Comparison of ENCODE assay signal across 9 cellular contexts in the genomic region with DNA sequence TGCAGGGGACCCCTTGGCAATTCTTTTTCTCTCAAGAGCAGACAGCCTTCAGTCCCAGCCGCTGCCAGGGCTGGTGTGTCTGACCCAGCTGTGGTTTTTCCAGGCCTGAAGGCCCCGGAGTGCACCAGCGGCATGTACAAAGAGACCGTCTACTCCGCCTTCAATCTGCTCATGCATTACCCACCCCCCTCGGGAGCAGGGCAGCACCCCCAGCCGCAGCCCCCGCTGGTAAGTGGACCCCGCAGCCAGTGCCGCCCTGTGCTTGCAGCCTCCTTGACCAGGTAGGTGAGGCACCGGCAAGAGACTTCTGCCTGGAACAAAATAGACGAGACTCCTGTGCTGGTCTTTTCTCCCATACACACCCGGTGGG. TPM values are rescaled to one million over a fixed set of nuclear protein-coding genes. Genes with fewer than 3 reads are reported as not detected.
A peak's percentile ranks its signal among the peaks of the same experiment; 100 is the strongest.
DNase-seq lines count a peak whose midpoint lies in the region; ATAC-seq, FAIRE-seq and TF ChIP-seq lines count a peak whose summit lies in the region.
"Had no signal": no experiment of that assay in that cellular context is flagged by ENCODE, and none has a peak within 500 bp of the region (broad histone marks: within the 10 kb centered on the region; RNA-seq: fewer than 3 reads in every experiment).

No MANE protein-coding gene starts in this region.

- DNase-seq in HTR-8/SVneo (ENCODE audit: insufficient read length, low spot score) (peak; percentile 38), K562 (ENCODE audit: extremely low read depth in 1 of 4, low spot score in 3 of 4) (no peak), SJCRH30 (no peak), AG20443 (ENCODE audit: low spot score) (no peak), aorta (no peak)
- DNase-seq: NCI-H524 treated with DMSO at 0.1 percent for 48 hours had no signal

- no TSS peak for BruUV-seq in K562 (replicated peaks; lab: Mats Ljungman, UMichigan)

- no peak overlapping the region for H3K27ac ChIP-seq in BLaER1 treated with 17β-estradiol and CSF1 and Interleukin-3, amounts not matched to agents 10 nM and 100 nM
- H3K27ac ChIP-seq in K562 (ENCODE audit: extremely low read depth, low read depth, low read length) (no peak overlapping the region), SJCRH30 (no peak overlapping the region), aorta (ENCODE audit: low read depth in 1 of 2, low read length in 2 of 2) (no peak overlapping the region)

- POLR2A ChIA-PET in K562 (lab: Yijun Ruan, JAX) = interaction anchor here (1.8 kb wide), 1 partner anchor 9 kb away, joined by 5 read pairs; no protein-coding TSS in a partner anchor

- peak overlapping the region in 7 of 10 experiments; percentile 28 to 80 (median 70); a peak in 9 of 20 replicates for H3K4me3 ChIP-seq in BLaER1 treated with 17β-estradiol and CSF1 and Interleukin-3, amounts not matched to agents 10 nM and 100 nM
- no peak overlapping the region for H3K4me3 ChIP-seq in K562
- no peak overlapping the region for H3K4me3 ChIP-seq in SJCRH30
- H3K4me3 ChIP-seq in aorta (ENCODE audit: low read length in 2 of 2) = no peak overlapping the region

- peaks cover 15% of the 10 kb centered on the region for H3K36me3 Mint-ChIP-seq in nephron (ENCODE audit: low read depth)

- peaks cover 60% of the 10 kb centered on the region for H3K27me3 Mint-ChIP-seq in nephron (ENCODE audit: low read depth)

- H4K20me1 ChIP-seq in BLaER1 treated with 17β-estradiol and CSF1 and Interleukin-3, amounts not matched to agents 10 nM and 100 nM = peaks cover 0 to 76% (median 59%) of the 10 kb centered on the region in 11 experiments; a peak in 19 of 22 replicates
- 0 out of 2 replicates have a peak, but pooled peaks cover 3% of the 10 kb centered on the region for H4K20me1 ChIP-seq in K562 (replicated peaks; ENCODE audit: control insufficient read depth, insufficient read depth, low read length)

- no peak for TF ChIP-seq CTCF in K562 (IDR thresholded peaks at IDR 0.05 in 2 of 3, conservative IDR thresholded peaks at IDR 0.05 in 1 of 3; ENCODE audit: insufficient read depth in 2 of 3, low read depth in 1 of 3, low read length in 3 of 3)
- no peak for TF ChIP-seq CTCF in nephron (IDR thresholded peaks at IDR 0.05; ENCODE audit: unreplicated experiment in 3 of 3)

- peak overlapping the region; percentile 78 to 85 (median 82) for H3K4me3 Mint-ChIP-seq in nephron

- intact Hi-C loops in K562 (cut with micrococcal nuclease) (no loop called here), aorta (cut with DNase I) (no loop called here)

- no peak overlapping the region for H2AFZ ChIP-seq in K562 (ENCODE audit: low read depth, low read length)

- no peak for TF ChIP-seq RAD21 in K562 (CRISPR knock-in tag; conservative IDR thresholded peaks at IDR 0.05 in 1 of 2, IDR thresholded peaks at IDR 0.05 in 1 of 2)

- TF ChIP-seq EP300 in K562 (IDR thresholded peaks at IDR 0.05; ENCODE audit: low read length) = no peak

- H3K79me2 ChIP-seq in K562 (ENCODE audit: control insufficient read depth, insufficient read depth, low read length) = no peaks in the 10 kb centered on the region

- no peaks in the 10 kb centered on the region for H3K9me3 Mint-ChIP-seq in nephron

- CTCF ChIA-PET in K562 (lab: Yijun Ruan, JAX; ENCODE audit: low intra/inter-chr PET ratio) = no interaction called here

- WGBS in K562 (ENCODE audit: insufficient coverage, low coverage, missing lambda C conversion rate) = 90% methylated on average over 10 of the region's 13 CpGs
- 89 to 90% methylated on average over 13 of the region's 13 CpGs for WGBS in aorta, 2 donors

- 0 out of 22 replicates have a peak overlapping the region, but pooled peaks of 1 of the 11 experiments have one; percentile 71 for H3K9ac ChIP-seq in BLaER1 treated with 17β-estradiol and CSF1 and Interleukin-3, amounts not matched to agents 10 nM and 100 nM
- H3K9ac ChIP-seq in K562 (ENCODE audit: insufficient read depth in 1 of 2, low read depth in 2 of 2, low read length in 2 of 2) = peak overlapping the region in 1 of 2 experiments; percentile 89; a peak in 1 of 4 replicates

- no peak for FAIRE-seq in HTR-8/SVneo (lab: Jason Lieb, UNC)
- FAIRE-seq in K562 (lab: Jason Lieb, UNC) = no peak

- no peaks in the 10 kb centered on the region for H3K36me3 ChIP-seq in BLaER1 treated with 17β-estradiol and CSF1 and Interleukin-3, amounts not matched to agents 10 nM and 100 nM
- H3K36me3 ChIP-seq in K562 (ENCODE audit: control insufficient read depth, insufficient read depth, low read length) (no peaks in the 10 kb centered on the region; the same call in 2 of the 3 replicates), SJCRH30 (no peaks in the 10 kb centered on the region), aorta (ENCODE audit: control insufficient read depth in 1 of 2, insufficient read depth in 2 of 2, low read length in 1 of 2) (no peaks in the 10 kb centered on the region)

- in situ Hi-C loops in K562 (cut with MboI) = no loop called here

- H3K9me3 ChIP-seq in BLaER1 treated with 17β-estradiol and CSF1 and Interleukin-3, amounts not matched to agents 10 nM and 100 nM (replicated peaks in 1 of 11) = no peaks in the 10 kb centered on the region
- H3K9me3 ChIP-seq in K562 (replicated peaks; ENCODE audit: control insufficient read depth, insufficient read depth, low read depth, low read length) (no peaks in the 10 kb centered on the region), SJCRH30 (replicated peaks) (no peaks in the 10 kb centered on the region), aorta (ENCODE audit: control insufficient read depth, low read length) (no peaks in the 10 kb centered on the region)

- peaks cover 82 to 100% (median 99%) of the 10 kb centered on the region in 11 experiments for H3K27me3 ChIP-seq in BLaER1 treated with 17β-estradiol and CSF1 and Interleukin-3, amounts not matched to agents 10 nM and 100 nM
- no peaks in the 10 kb centered on the region for H3K27me3 ChIP-seq in K562 (ENCODE audit: control insufficient read depth in 2 of 2, insufficient read depth in 2 of 2, low read length in 2 of 2)
- 0 out of 2 replicates have a peak, but pooled peaks cover 4% of the 10 kb centered on the region for H3K27me3 ChIP-seq in SJCRH30
- no peaks in the 10 kb centered on the region for H3K27me3 ChIP-seq in aorta (ENCODE audit: control insufficient read depth in 1 of 2, insufficient read depth in 2 of 2, low read length in 1 of 2)

- H3K9me1 ChIP-seq in K562 (ENCODE audit: control insufficient read depth, insufficient read depth, low read length) = peaks cover 9% of the 10 kb centered on the region

- peaks cover 10 to 34% (median 30%) of the 10 kb centered on the region in 10 experiments for H3K4me1 ChIP-seq in BLaER1 treated with 17β-estradiol and CSF1 and Interleukin-3, amounts not matched to agents 10 nM and 100 nM
- H3K4me1 ChIP-seq in K562 (replicated peaks in 1 of 2; ENCODE audit: control insufficient read depth in 2 of 2, insufficient read depth in 2 of 2, low read length in 2 of 2) (peaks cover 17 to 30% of the 10 kb centered on the region in 2 experiments; a peak in 4 of 5 replicates), SJCRH30 (0 out of 2 replicates have a peak, but pooled peaks cover 7% of the 10 kb centered on the region), aorta (ENCODE audit: control insufficient read depth in 1 of 2, insufficient read depth in 2 of 2, low read length in 2 of 2) (no peaks in the 10 kb centered on the region)

- ATAC-seq in K562 = no peak
- no peak for ATAC-seq in HG03025 (IDR thresholded peaks at IDR 0.05; ENCODE audit: low FRiP score, unreplicated experiment)
- no peak for ATAC-seq in aorta (ENCODE audit: low FRiP score)

- peaks cover 21% of the 10 kb centered on the region for H3K4me1 Mint-ChIP-seq in nephron

- no peak for TF ChIP-seq POLR2A in K562 (conservative IDR thresholded peaks at IDR 0.05)

- H3K27ac Mint-ChIP-seq in nephron = no peak overlapping the region

- H3K4me2 ChIP-seq in BLaER1 treated with 17β-estradiol and CSF1 and Interleukin-3, amounts not matched to agents 10 nM and 100 nM = peak overlapping the region; percentile 94 to 100 (median 99); a peak in 19 of 22 replicates
- H3K4me2 ChIP-seq in K562 (ENCODE audit: insufficient read depth, low read length) = peak overlapping the region; percentile 58; the same call in 1 of the 2 replicates

TF ChIP-seq in K562, 482 proteins besides CTCF, POLR2A, EP300 and RAD21:
- TF ChIP-seq CSDE1 (IDR thresholded peaks at IDR 0.05) (no peak), RBFOX2 (IDR thresholded peaks at IDR 0.05; ENCODE audit: low read depth, low read length) (0 out of 2 replicates have a peak, but pooled peaks have one; percentile 25)

RNA-seq across cellular contexts. Expression of a gene that starts 1.3 kb away (rescaled TPM):
- total RNA-seq in K562 (2011; cell fraction: chromatin; rRNA removed; ENCODE audit: low replicate concordance) = 22.7 and 54.2 TPM in 2 replicates
- total RNA-seq in K562 (2011; cell fraction: nucleolus; rRNA removed) = 20.5 and 24.5 TPM in 2 replicates
- total RNA-seq in K562 (2011; cell fraction: nucleoplasm; rRNA removed) = 24.3 and 38.9 TPM in 2 replicates
- total RNA-seq in K562 (2014; rRNA removed) (5.8 TPM in 2 replicates), K562 (2014; rRNA removed; fragmentation: Illumina TruSeq; extraction: Trizol) (3.4 TPM in 2 replicates), K562 (2015; rRNA removed; fragmentation: Illumina TruSeq; extraction: Trizol) (3.1 and 3.2 TPM in 2 replicates), K562 (2021) (10.3 and 12.6 TPM in 2 replicates), aorta (1 to 10 TPM; 1.6 to 4.4 TPM)
- polyA plus RNA-seq in K562 (2011; rRNA removed) (3.2 and 4.2 TPM in 2 replicates), K562 (2014; fragmentation: Illumina TruSeq; extraction: Trizol) (14.4 and 14.9 TPM in 2 replicates), K562 (2014; fragmentation: Nextera tagmentation; extraction: Ambion mirVana) (1 to 10 TPM; 1.6 to 2.0 TPM), K562 (2014; rRNA removed) (5.4 and 5.8 TPM in 2 replicates), aorta (1 to 10 TPM in 1 of 2 donors, under 1 TPM in 1; 0.54 to 2.8 TPM)
- polyA plus RNA-seq in K562 (2011; cell fraction: cytosol; rRNA removed) = 2.6 and 5.4 TPM in 2 replicates
- 4.1 and 11.1 TPM in 2 replicates for polyA plus RNA-seq in K562 (2011; cell fraction: nucleus; rRNA removed)
- 8.3 and 8.9 TPM in 2 replicates for polyA plus RNA-seq in K562 (2012)
- 5.5 and 7.4 TPM in 2 replicates for polyA minus RNA-seq in K562 (2011; rRNA and poly(A)+ RNA removed)
- 5.3 and 9.5 TPM in 2 replicates for polyA minus RNA-seq in K562 (2011; cell fraction: cytosol; rRNA and poly(A)+ RNA removed)
- 8.3 and 13.5 TPM in 2 replicates for polyA minus RNA-seq in K562 (2011; cell fraction: nucleus; rRNA and poly(A)+ RNA removed)
- total RNA-seq in SJCRH30 (2014; rRNA removed; shearing (Covaris generic)) = 1.8 and 2.4 TPM in 2 replicates

Comparison
In these comparisons a context has a peak if more than half of its experiments do, and no peak if none do; other contexts are left out.
1. H3K4me3 ChIP-seq: peak in BLaER1 treated with 17β-estradiol and CSF1 and Interleukin-3, amounts not matched to agents 10 nM and 100 nM (7 of 10); none in K562 (single experiment), SJCRH30 (single experiment) and aorta (0 of 2).